9 cellular contexts compared by ENCODE assay signal in genomic region chr11:312092-312816, GRCh38. TPM values are rescaled to one million over a fixed set of nuclear protein-coding genes. Genes with fewer than 3 reads are reported as not detected.
DNase-seq lines count a peak whose midpoint lies in the region; ATAC-seq and TF ChIP-seq lines count a peak whose summit lies in the region.
"Had no signal": no experiment of that assay in that cellular context is flagged by ENCODE, and none has a peak within 500 bp of the region (broad histone marks: within the 10 kb centered on the region; RNA-seq: fewer than 3 reads in every experiment).

No MANE protein-coding gene starts in this region.

- peak overlapping the region; percentile 16 for H2BK5ac ChIP-seq in IMR-90 (ENCODE audit: low read depth, low read length, poor library complexity, severe bottlenecking)

- peak overlapping the region; percentile 72 for H4K5ac ChIP-seq in IMR-90 (ENCODE audit: low read depth, low read length)

- peak overlapping the region; percentile 82 for H3K14ac ChIP-seq in IMR-90 (replicated peaks; ENCODE audit: low read depth, low read length)

- CTCF ChIA-PET in IMR-90 (lab: Yijun Ruan, JAX): interaction anchor here (1.2 kb wide), 1 partner anchor 12 kb away, joined by 3 read pairs; no protein-coding TSS in a partner anchor
- CTCF ChIA-PET in naive thymus-derived CD4-positive, alpha-beta T cell (lab: Charles Lee): interaction anchor here (0.7 to 2.3 kb wide), 7 partner anchors 12 to 138 kb away, joined by 3 to 12 read pairs (median 3); partner anchors contain the start of gene PTDSS2

- H3K4me1 Mint-ChIP-seq in naive thymus-derived CD4-positive, alpha-beta T cell: peaks cover 32 to 50% (median 38%) of the 10 kb centered on the region in 7 donors

- peaks cover 19% of the 10 kb centered on the region; the same call in 1 of the 2 replicates for H3K36me3 ChIP-seq in ACC112 (ENCODE audit: insufficient read depth, low read length)
- peaks cover 5% of the 10 kb centered on the region; the same call in 1 of the 2 replicates for H3K36me3 ChIP-seq in IMR-90 (ENCODE audit: control insufficient read depth, insufficient read depth, low read length)
- H3K36me3 ChIP-seq in naive thymus-derived CD4-positive, alpha-beta T cell (ENCODE audit: control insufficient read depth in 2 of 3, insufficient read depth in 3 of 3, low read length in 3 of 3): peaks cover 0 to 19% (median 8%) of the 10 kb centered on the region in 3 experiments

- no peaks in the 10 kb centered on the region for H3K9me3 ChIP-seq in IMR-90 (ENCODE audit: control insufficient read depth, insufficient read depth, low read length)
- no peaks in the 10 kb centered on the region for H3K9me3 ChIP-seq in naive thymus-derived CD4-positive, alpha-beta T cell (ENCODE audit: control insufficient read depth in 2 of 3, low read length in 3 of 3)

- H3K4me1 ChIP-seq in ACC112 (ENCODE audit: control insufficient read depth, insufficient read depth, low read length, unreplicated experiment) (peaks cover 17% of the 10 kb centered on the region), IMR-90 (ENCODE audit: control insufficient read depth, insufficient read depth, low read length) (peaks cover 24% of the 10 kb centered on the region)
- H3K4me1 ChIP-seq in naive thymus-derived CD4-positive, alpha-beta T cell (ENCODE audit: control insufficient read depth in 2 of 2, insufficient read depth in 2 of 2, low read length in 2 of 2): peaks cover 11 to 38% of the 10 kb centered on the region in 2 donors

- 0 out of 2 replicates have a peak overlapping the region, but pooled peaks have one; percentile 29 for H3K18ac ChIP-seq in IMR-90 (ENCODE audit: low read depth, low read length)

- peaks cover 3% of the 10 kb centered on the region; the same call in 1 of the 2 replicates for H4K20me1 ChIP-seq in IMR-90 (ENCODE audit: insufficient read depth, low read length)

- POLR2A ChIA-PET in IMR-90 (lab: Charles Lee; ENCODE audit: unreplicated experiment): no interaction called here
- POLR2A ChIA-PET in naive thymus-derived CD4-positive, alpha-beta T cell (lab: Charles Lee): interaction anchor here (0.6 to 6.9 kb wide), 16 partner anchors 11 to 105 kb away, joined by 3 to 54 read pairs (median 6); partner anchors contain the start of genes BET1L, PGGHG and RIC8A

- H4K91ac ChIP-seq in IMR-90 (ENCODE audit: insufficient read depth, low read depth, low read length): peak overlapping the region; percentile 26; the same call in 1 of the 2 replicates

- dilution Hi-C loops in IMR-90 (cut with HindIII; ENCODE audit: low sequenced_read_pairs, unreplicated experiment): no loop called here

- intact Hi-C loops in IMR-90 (cut with micrococcal nuclease): loop anchor here (2.0 kb wide), 1 partner anchor 45 kb away; no protein-coding TSS in a partner anchor
- intact Hi-C loops in naive thymus-derived CD4-positive, alpha-beta T cell (cut with micrococcal nuclease): loop anchor here in 1 of 2 donors (1.0 to 5.0 kb wide), 5 partner anchors 43 to 195 kb away; partner anchors contain the start of genes PSMD13, RNH1 and SIRT3

- ATAC-seq in IMR-90 (ENCODE audit: low read depth): no peak
- ATAC-seq in naive thymus-derived CD4-positive, alpha-beta T cell: no peak

- no CpG with 5 or more reads among the region's 14 CpGs for WGBS in IMR-90 (ENCODE audit: extremely low coverage in 2 of 2, insufficient read length in 1 of 2), 2 experiments

- in situ Hi-C loops in IMR-90 (cut with MboI; ENCODE audit: low sequenced_read_pairs): no loop called here

- peak overlapping the region; percentile 88 to 100 (median 96) for H3K4me3 Mint-ChIP-seq in naive thymus-derived CD4-positive, alpha-beta T cell

- H2BK20ac ChIP-seq in IMR-90 (ENCODE audit: low read depth, low read length): peak overlapping the region; percentile 16; the same call in 1 of the 2 replicates

- DNase-seq in IMR-90 (no peak), choroid plexus epithelial cell (ENCODE audit: low read depth) (peak; percentile 29), SIG-M5 (lab: John Stamatoyannopoulos, UW) (no peak), NCI-H1417 (lab: John Stamatoyannopoulos, UW) (no peak), NCI-H2171 treated with DMSO at 0.1 percent for 48 hours (lab: John Stamatoyannopoulos, UW) (no peak), dermis blood vessel endothelial cell (no peak)
- peak in 3 of 9 donors; percentile 33 to 55 (median 42) for DNase-seq in naive thymus-derived CD4-positive, alpha-beta T cell

- peak overlapping the region; percentile 1; the same call in 2 of the 3 replicates for H2BK15ac ChIP-seq in IMR-90 (ENCODE audit: low read depth, low read length)

- H3K4ac ChIP-seq in IMR-90 (ENCODE audit: low read depth, low read length): peak overlapping the region; percentile 78

- H3K27me3 Mint-ChIP-seq in naive thymus-derived CD4-positive, alpha-beta T cell: peaks cover 0 to 3% (median 0%) of the 10 kb centered on the region in 5 donors

- H3K9me3 Mint-ChIP-seq in naive thymus-derived CD4-positive, alpha-beta T cell: no peaks in the 10 kb centered on the region

- no peak overlapping the region for H3K56ac ChIP-seq in IMR-90 (ENCODE audit: extremely low read depth, insufficient read depth, low read length)

- H3K27ac Mint-ChIP-seq in naive thymus-derived CD4-positive, alpha-beta T cell: peak overlapping the region; percentile 94 to 99 (median 99)

- H3K9ac ChIP-seq in IMR-90 (ENCODE audit: low read depth, low read length): peak overlapping the region; percentile 59

- peak overlapping the region; percentile 93; the same call in 1 of the 2 replicates for H3K23ac ChIP-seq in IMR-90 (ENCODE audit: low read depth, low read length)

- peaks cover 70% of the 10 kb centered on the region for H3K79me2 ChIP-seq in ACC112 (ENCODE audit: control insufficient read depth, insufficient read depth, low read length, unreplicated experiment)

- H3K27me3 ChIP-seq in ACC112 (ENCODE audit: insufficient read depth, low read length) (no peaks in the 10 kb centered on the region), IMR-90 (ENCODE audit: control insufficient read depth, insufficient read depth, low read length) (no peaks in the 10 kb centered on the region)
- no peaks in the 10 kb centered on the region for H3K27me3 ChIP-seq in naive thymus-derived CD4-positive, alpha-beta T cell (ENCODE audit: control insufficient read depth in 2 of 2, insufficient read depth in 2 of 2, low read length in 2 of 2)

- peak overlapping the region; percentile 10 for H2BK120ac ChIP-seq in IMR-90 (ENCODE audit: low read depth, low read length)

- BruUV-seq in IMR-90 (replicated peaks; lab: Mats Ljungman, UMichigan): no TSS peak

- peak overlapping the region; percentile 43 to 82 for H4K8ac ChIP-seq in IMR-90 (ENCODE audit: low read depth in 2 of 2, low read length in 2 of 2)

- peaks cover 8 to 57% (median 24%) of the 10 kb centered on the region in 5 donors for H3K36me3 Mint-ChIP-seq in naive thymus-derived CD4-positive, alpha-beta T cell

- peak overlapping the region; percentile 60 for H2AK9ac ChIP-seq in IMR-90 (replicated peaks; ENCODE audit: low read depth, low read length, poor library complexity)

- H3K27ac ChIP-seq in ACC112 (ENCODE audit: low read depth, low read length): peak overlapping the region; percentile 91
- H3K27ac ChIP-seq in IMR-90 (ENCODE audit: insufficient read depth, low read length): peak overlapping the region; percentile 60
- peak overlapping the region; percentile 95 for H3K27ac ChIP-seq in naive thymus-derived CD4-positive, alpha-beta T cell (ENCODE audit: low read depth, low read length)

- no peak for TF ChIP-seq RAD21 in IMR-90 (IDR thresholded peaks at IDR 0.05; ENCODE audit: low read length)

- H3K4me2 ChIP-seq in IMR-90 (ENCODE audit: low read depth, low read length): peak overlapping the region; percentile 50

- no peak for TF ChIP-seq POLR2A in IMR-90 (IDR thresholded peaks at IDR 0.05; ENCODE audit: low read depth, low read length)

- 0 out of 2 replicates have a peak, but pooled peaks cover 5% of the 10 kb centered on the region for H3K9me1 ChIP-seq in IMR-90 (ENCODE audit: insufficient read depth, low read length)

- TF ChIP-seq CTCF in IMR-90 (conservative IDR thresholded peaks at IDR 0.05; ENCODE audit: low read depth, low read length) (no peak), choroid plexus epithelial cell (conservative IDR thresholded peaks at IDR 0.05; ENCODE audit: low read depth, low read length) (no peak)

- H2AK5ac ChIP-seq in IMR-90 (ENCODE audit: low read depth, low read length): peak overlapping the region; percentile 18

- peaks cover 3 to 39% of the 10 kb centered on the region in 2 experiments; a peak in 3 of 4 replicates for H3K79me1 ChIP-seq in IMR-90 (ENCODE audit: low read depth in 1 of 2, low read length in 2 of 2)

- H2AFZ ChIP-seq in ACC112 (ENCODE audit: low read length, unreplicated experiment) (no peak overlapping the region), IMR-90 (replicated peaks; ENCODE audit: low read length, poor library complexity) (peak overlapping the region; percentile 47)

- H3K4me3 ChIP-seq in ACC112 (ENCODE audit: low read depth, low read length): peak overlapping the region; percentile 85
- H3K4me3 ChIP-seq in IMR-90 (ENCODE audit: insufficient read depth, low read depth, low read length): no peak overlapping the region
- H3K4me3 ChIP-seq in choroid plexus epithelial cell (ENCODE audit: low read depth, low read length): peak overlapping the region; percentile 6
- peak overlapping the region; percentile 71 for H3K4me3 ChIP-seq in naive thymus-derived CD4-positive, alpha-beta T cell (ENCODE audit: low read length)

RNA-seq across cellular contexts. Expression of gene IFITM1, which starts 1.6 kb away (rescaled TPM):
- total RNA-seq in IMR-90 (2012; rRNA removed) (14.4 and 24.2 TPM in 2 replicates), dermis blood vessel endothelial cell (0.37 and 3.4 TPM in 2 replicates)
- polyA plus RNA-seq in IMR-90 (2012; rRNA removed): 67.5 and 68.9 TPM in 2 replicates
- polyA plus RNA-seq in IMR-90 (2012; cell fraction: cytosol; rRNA removed): 54.7 and 163 TPM in 2 replicates
- 25.1 and 28.0 TPM in 2 replicates for polyA plus RNA-seq in IMR-90 (2012; cell fraction: nucleus; rRNA removed; ENCODE audit: low replicate concordance)
- 100 to 1,000 TPM in 4 of 5 experiments, 10 to 100 TPM in 1; 97.4 to 985 (median 241) TPM for total RNA-seq in naive thymus-derived CD4-positive, alpha-beta T cell
- polyA plus RNA-seq in naive thymus-derived CD4-positive, alpha-beta T cell: 1,000 to 10,000 TPM; 1,878 to 2,355 TPM

RNA-seq across cellular contexts. Expression of gene IFITM2, which starts 4.6 kb away (rescaled TPM):
- total RNA-seq in IMR-90 (2012; rRNA removed) (26.4 and 31.2 TPM in 2 replicates), dermis blood vessel endothelial cell (69.8 and 135 TPM in 2 replicates)
- polyA plus RNA-seq in IMR-90 (2012; rRNA removed): 564 and 600 TPM in 2 replicates
- 588 and 1,067 TPM in 2 replicates for polyA plus RNA-seq in IMR-90 (2012; cell fraction: cytosol; rRNA removed)
- polyA plus RNA-seq in IMR-90 (2012; cell fraction: nucleus; rRNA removed; ENCODE audit: low replicate concordance): 95.2 and 139 TPM in 2 replicates
- total RNA-seq in naive thymus-derived CD4-positive, alpha-beta T cell: 1,000 to 10,000 TPM in 1 of 5 experiments, 100 to 1,000 TPM in 4; 143 to 1,924 (median 528) TPM
- polyA plus RNA-seq in naive thymus-derived CD4-positive, alpha-beta T cell: 1,000 to 10,000 TPM; 2,860 to 3,315 TPM

RNA-seq across cellular contexts. Expression of gene IFITM3, which starts 8.4 kb away (rescaled TPM):
- 40.9 and 52.5 TPM in 2 replicates for total RNA-seq in IMR-90 (2012; rRNA removed)
- polyA plus RNA-seq in IMR-90 (2012; rRNA removed): 906 and 1,008 TPM in 2 replicates
- 803 and 1,768 TPM in 2 replicates for polyA plus RNA-seq in IMR-90 (2012; cell fraction: cytosol; rRNA removed)
- polyA plus RNA-seq in IMR-90 (2012; cell fraction: nucleus; rRNA removed; ENCODE audit: low replicate concordance): 153 and 347 TPM in 2 replicates
- 10 to 100 TPM in 3 of 5 experiments, 1 to 10 TPM in 2; 6.7 to 43.1 (median 13.2) TPM for total RNA-seq in naive thymus-derived CD4-positive, alpha-beta T cell
- 100 to 1,000 TPM in 1 of 2 donors, 1 to 10 TPM in 1; 5.1 to 194 TPM for polyA plus RNA-seq in naive thymus-derived CD4-positive, alpha-beta T cell
- total RNA-seq in dermis blood vessel endothelial cell: 41.4 and 80.2 TPM in 2 replicates

RNA-seq across cellular contexts. Expression of gene IFITM5, which starts 12.9 kb away (rescaled TPM):
- total RNA-seq in IMR-90 (2012; rRNA removed) (not detected in 2 replicates), dermis blood vessel endothelial cell (not detected in 2 replicates)
- not detected in 2 replicates for polyA plus RNA-seq in IMR-90 (2012; rRNA removed)
- polyA plus RNA-seq in IMR-90 (2012; cell fraction: cytosol; rRNA removed): not detected in 2 replicates
- polyA plus RNA-seq in IMR-90 (2012; cell fraction: nucleus; rRNA removed; ENCODE audit: low replicate concordance): not detected in 2 replicates
- not detected for total RNA-seq in naive thymus-derived CD4-positive, alpha-beta T cell
- not detected for polyA plus RNA-seq in naive thymus-derived CD4-positive, alpha-beta T cell
- total RNA-seq: lower leg skin had no signal

RNA-seq across cellular contexts. Expression of gene PGGHG, which starts 23.3 kb away (rescaled TPM):
- total RNA-seq in IMR-90 (2012; rRNA removed): 1.4 and 1.8 TPM in 2 replicates
- polyA plus RNA-seq in IMR-90 (2012; rRNA removed): 16.2 and 17.0 TPM in 2 replicates
- 2.1 and 3.3 TPM in 2 replicates for polyA plus RNA-seq in IMR-90 (2012; cell fraction: cytosol; rRNA removed)
- 170 and 305 TPM in 2 replicates for polyA plus RNA-seq in IMR-90 (2012; cell fraction: nucleus; rRNA removed; ENCODE audit: low replicate concordance)
- total RNA-seq in naive thymus-derived CD4-positive, alpha-beta T cell: 100 to 1,000 TPM; 325 to 656 (median 348) TPM
- 10 to 100 TPM in 1 of 2 donors, 1 to 10 TPM in 1; 5.1 to 11.7 TPM for polyA plus RNA-seq in naive thymus-derived CD4-positive, alpha-beta T cell
- total RNA-seq in dermis blood vessel endothelial cell: 15.1 and 28.4 TPM in 2 replicates
